Comparison of ENCODE assay signal across 21 cellular contexts in genomic region chr11:95445746-95446333, GRCh38.
"Had no signal": no experiment of that assay in that cellular context is flagged by ENCODE, and none has a peak within 500 bp of the region (broad histone marks: within the 10 kb centered on the region; RNA-seq: fewer than 3 reads in every experiment).

No MANE protein-coding gene starts in this region.

- ATAC-seq: activated T-cell treated with anti-CD3 and anti-CD28 coated beads, Interleukin-2, amount 50 U/mL, for 4 hours; body of pancreas; heart right ventricle; left lung; natural killer cell treated with Interleukin-12 subunit alpha and Interleukin-12 subunit beta and Interleukin-15 and Interleukin-18, amount 100 ng/mL, for 72 hours; right lobe of liver; T-cell; upper lobe of right lung had no signal

- H3K4me3 ChIP-seq: body of pancreas, heart right ventricle, left lung, lung, right lobe of liver, thyroid gland, upper lobe of right lung had no signal

- H3K4me1 ChIP-seq: body of pancreas, left lung, right lobe of liver, thyroid gland had no signal

- DNase-seq: activated CD4-positive, alpha-beta T cell treated with anti-CD3 and anti-CD28 coated beads, Interleukin-2, amount 50 U/mL, for 4 hours; activated CD8-positive, alpha-beta memory T cell treated with anti-CD3 and anti-CD28 coated beads, Interleukin-2, amount 50 U/mL, for 48 hours; activated naive CD4-positive, alpha-beta T cell treated with anti-CD3 and anti-CD28 coated beads, Interleukin-2, amount 10 ng/mL, durations not matched to agents 7 days and 5 days; activated T-cell treated with anti-CD3 and anti-CD28 coated beads, Interleukin-2, amount 50 U/mL, for 4 hours; body of pancreas; heart right ventricle; kidney glomerular epithelial cell; midbrain; nucleus accumbens; posterior cingulate gyrus; right lobe of liver; stimulated activated CD4-positive, alpha-beta T cell treated with anti-CD3 and anti-CD28 coated beads, Interleukin-4, amount 100 ng/mL, for 24 hours; T-cell; thyroid gland; upper lobe of right lung had no signal

- H3K9me3 Mint-ChIP-seq: activated T-cell treated with anti-CD3 and anti-CD28 coated beads, Interleukin-2, amount 50 U/mL, for 4 hours; activated T-helper 2 cell treated with anti-CD3 and anti-CD28 coated beads, Interferon-gamma antibody, Interleukin-2, Interleukin-4, amounts not matched to agents 10 μg/mL and 5 μg/mL and 100 μg/mL, durations not matched to agents 14 hours and 24 hours and 36 hours; natural killer cell treated with Interleukin-12 subunit alpha and Interleukin-12 subunit beta and Interleukin-15 and Interleukin-18, amount 100 ng/mL, for 72 hours; stimulated activated naive CD8-positive, alpha-beta T cell treated with anti-CD3 and anti-CD28 coated beads, Interleukin-15, Interleukin-2, amounts not matched to agents 100 ng/mL and 50 ng/mL, for 24 hours; T-cell had no signal

- H3K36me3 ChIP-seq: heart right ventricle, left lung, right lobe of liver, thyroid gland, upper lobe of right lung had no signal

- H3K36me3 Mint-ChIP-seq: activated naive CD4-positive, alpha-beta T cell treated with anti-CD3 and anti-CD28 coated beads, Interleukin-2, amount 10 ng/mL, durations not matched to agents 7 days and 5 days; natural killer cell treated with Interleukin-12 subunit alpha and Interleukin-12 subunit beta and Interleukin-15 and Interleukin-18, amount 100 ng/mL, for 72 hours; T-cell had no signal

- H3K27ac ChIP-seq: body of pancreas, heart right ventricle, left lung, right lobe of liver, thyroid gland, upper lobe of right lung had no signal

- H3K9me3 ChIP-seq: body of pancreas, heart right ventricle, left lung, right lobe of liver, thyroid gland, upper lobe of right lung had no signal

- H3K4me3 Mint-ChIP-seq: activated naive CD4-positive, alpha-beta T cell treated with anti-CD3 and anti-CD28 coated beads, Interleukin-2, amount 10 ng/mL, durations not matched to agents 7 days and 5 days; activated T-cell treated with anti-CD3 and anti-CD28 coated beads, Interleukin-2, amount 50 U/mL, for 4 hours; natural killer cell treated with Interleukin-12 subunit alpha and Interleukin-12 subunit beta and Interleukin-15 and Interleukin-18, amount 100 ng/mL, for 72 hours; stimulated activated naive CD8-positive, alpha-beta T cell treated with anti-CD3 and anti-CD28 coated beads, Interleukin-15, Interleukin-2, amounts not matched to agents 100 ng/mL and 50 ng/mL, for 24 hours; T-cell; T-helper 2 cell treated with Interferon-gamma antibody and Interleukin-4, amounts not matched to agents 5 μg/mL and 100 μg/mL, for 36 hours had no signal

- H3K27ac Mint-ChIP-seq: activated naive CD4-positive, alpha-beta T cell treated with anti-CD3 and anti-CD28 coated beads, Interleukin-2, amount 10 ng/mL, durations not matched to agents 7 days and 5 days; activated T-helper 2 cell treated with anti-CD3 and anti-CD28 coated beads, Interferon-gamma antibody, Interleukin-2, Interleukin-4, amounts not matched to agents 10 μg/mL and 5 μg/mL and 100 μg/mL, durations not matched to agents 14 hours and 24 hours and 36 hours; natural killer cell treated with Interleukin-12 subunit alpha and Interleukin-12 subunit beta and Interleukin-15 and Interleukin-18, amount 100 ng/mL, for 72 hours; stimulated activated naive CD8-positive, alpha-beta T cell treated with anti-CD3 and anti-CD28 coated beads, Interleukin-15, Interleukin-2, amounts not matched to agents 100 ng/mL and 50 ng/mL, for 24 hours; T-helper 2 cell treated with Interferon-gamma antibody and Interleukin-4, amounts not matched to agents 5 μg/mL and 100 μg/mL, for 36 hours had no signal

- H3K27me3 Mint-ChIP-seq: activated naive CD4-positive, alpha-beta T cell treated with anti-CD3 and anti-CD28 coated beads, Interleukin-2, amount 10 ng/mL, durations not matched to agents 7 days and 5 days; stimulated activated naive CD8-positive, alpha-beta T cell treated with anti-CD3 and anti-CD28 coated beads, Interleukin-15, Interleukin-2, amounts not matched to agents 100 ng/mL and 50 ng/mL, for 24 hours; T-cell had no signal

- H3K27me3 ChIP-seq: body of pancreas, heart right ventricle, left lung, right lobe of liver, thyroid gland, upper lobe of right lung had no signal
